13 cellular contexts compared by ENCODE assay signal in the genomic region with DNA sequence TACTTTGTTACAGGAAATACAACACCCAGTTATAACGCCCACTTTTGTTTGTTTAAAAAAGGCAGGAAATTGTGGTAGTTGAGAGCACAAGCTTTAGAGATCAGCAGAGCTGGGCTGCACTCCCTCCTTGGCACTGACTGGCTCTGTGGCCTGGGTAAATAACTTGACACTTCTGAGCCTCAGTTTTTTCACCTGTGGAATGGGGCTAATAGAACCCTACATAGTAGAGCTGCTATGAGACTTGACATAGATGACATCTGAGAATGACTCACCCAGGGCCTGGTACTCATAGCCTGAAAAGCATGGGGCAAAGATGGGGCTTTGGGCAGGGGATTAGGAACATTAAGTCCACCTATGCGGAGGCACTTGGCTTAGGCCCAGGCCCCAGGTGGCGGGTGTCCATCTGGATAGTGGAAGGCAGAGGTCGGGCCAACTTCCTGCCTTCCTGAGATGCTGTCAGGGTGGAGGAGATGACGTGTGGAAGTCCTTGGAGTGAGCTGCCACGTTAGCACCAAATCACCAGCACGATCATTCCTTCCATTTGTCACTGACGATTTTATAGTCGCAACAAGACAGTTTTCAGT.
DNase-seq lines count a peak whose midpoint lies in the region; ATAC-seq and TF ChIP-seq lines count a peak whose summit lies in the region.
"Had no signal": no experiment of that assay in that cellular context is flagged by ENCODE, and none has a peak within 500 bp of the region (broad histone marks: within the 10 kb centered on the region; RNA-seq: fewer than 3 reads in every experiment).

No MANE protein-coding gene starts in this region.

- ATAC-seq in heart left ventricle (peak in 3 of 4 donors; percentile 10 to 41 (median 21)), left cardiac atrium (peak; percentile 68 to 70), upper lobe of right lung (peak; percentile 55), HG02852 (IDR thresholded peaks at IDR 0.05; ENCODE audit: unreplicated experiment) (no peak)
- ATAC-seq: gastrocnemius medialis had no signal

- WGBS in heart left ventricle, 4 donors, result 57 to 66% (median 62%) methylated on average over 8 to 9 of the region's 9 CpGs

- intact Hi-C loops in heart left ventricle (cut with DNase I) (no loop called here), left cardiac atrium (cut with DNase I) (no loop called here), upper lobe of right lung (cut with DNase I) (no loop called here)

- no peaks in the 10 kb centered on the region for H3K27me3 ChIP-seq in heart left ventricle
- no peaks in the 10 kb centered on the region for H3K27me3 ChIP-seq in right atrium auricular region
- H3K27me3 ChIP-seq in upper lobe of right lung, result no peaks in the 10 kb centered on the region
- H3K27me3 ChIP-seq: gastrocnemius medialis, MG63 had no signal

- no peaks in the 10 kb centered on the region for H3K36me3 ChIP-seq in heart left ventricle
- no peaks in the 10 kb centered on the region for H3K36me3 ChIP-seq in right atrium auricular region
- H3K36me3 ChIP-seq in upper lobe of right lung, result no peaks in the 10 kb centered on the region
- H3K36me3 ChIP-seq: gastrocnemius medialis, HAP-1, MG63 had no signal

- no peak for TF ChIP-seq POLR2A in heart left ventricle (IDR thresholded peaks at IDR 0.05)

- H3K4me1 ChIP-seq in heart left ventricle, result peaks cover 0 to 38% (median 0%) of the 10 kb centered on the region in 12 donors
- H3K4me1 ChIP-seq in right atrium auricular region, result peaks cover 0 to 2% of the 10 kb centered on the region in 2 donors
- no peaks in the 10 kb centered on the region for H3K4me1 ChIP-seq in upper lobe of right lung
- H3K4me1 ChIP-seq: gastrocnemius medialis had no signal

- H3K27ac ChIP-seq in heart left ventricle, result peak overlapping the region in 2 of 12 donors; percentile 30 to 74
- no peak overlapping the region for H3K27ac ChIP-seq in right atrium auricular region
- no peak overlapping the region for H3K27ac ChIP-seq in upper lobe of right lung
- H3K27ac ChIP-seq: gastrocnemius medialis had no signal

- H3K9me3 ChIP-seq in heart left ventricle, result peaks cover 0 to 7% (median 0%) of the 10 kb centered on the region in 12 donors
- H3K9me3 ChIP-seq in right atrium auricular region, result no peaks in the 10 kb centered on the region
- no peaks in the 10 kb centered on the region for H3K9me3 ChIP-seq in upper lobe of right lung
- H3K9me3 ChIP-seq: gastrocnemius medialis, MG63 had no signal

- no peak overlapping the region for H3K4me3 ChIP-seq in heart left ventricle
- H3K4me3 ChIP-seq in right atrium auricular region, result no peak overlapping the region
- H3K4me3 ChIP-seq in upper lobe of right lung, result no peak overlapping the region
- H3K4me3 ChIP-seq: gastrocnemius medialis, HAP-1, MG63 had no signal

- TF ChIP-seq CTCF in heart left ventricle (IDR thresholded peaks at IDR 0.05), result no peak
- no peak for TF ChIP-seq CTCF in right atrium auricular region (IDR thresholded peaks at IDR 0.05)
- TF ChIP-seq CTCF in upper lobe of right lung (IDR thresholded peaks at IDR 0.05), result no peak

- DNase-seq in heart left ventricle, result no peak
- no peak for DNase-seq in right atrium auricular region (ENCODE audit: low spot score)
- peak; percentile 30 for DNase-seq in activated CD4-positive, alpha-beta T cell treated with anti-CD3 and anti-CD28 coated beads, Interleukin-2, amount 50 U/mL, for 1 hour
- no peak for DNase-seq in left cardiac atrium
- DNase-seq in upper lobe of right lung, result no peak
- no peak for DNase-seq in D341Med (ENCODE audit: low spot score)
- no peak for DNase-seq in MV-4-11 (lab: John Stamatoyannopoulos, UW)
- DNase-seq: cortex of kidney, gastrocnemius medialis, MG63, NCI-H526 had no signal
